ENCODE assay signal across 9 cellular contexts in genomic region chr17:4998027-4998665, GRCh38. TPM values are rescaled to one million over a fixed set of nuclear protein-coding genes. Genes with fewer than 3 reads are reported as not detected.
DNase-seq lines count a peak whose midpoint lies in the region; TF ChIP-seq lines count a peak whose summit lies in the region.
"Had no signal": no experiment of that assay in that cellular context is flagged by ENCODE, and none has a peak within 500 bp of the region (broad histone marks: within the 10 kb centered on the region; RNA-seq: fewer than 3 reads in every experiment).

No MANE protein-coding gene starts in this region.

- H3K36me3 ChIP-seq in HUES6 (ENCODE audit: control insufficient read depth, insufficient read depth, low read length) (peaks cover 22% of the 10 kb centered on the region), smooth muscle cell (ENCODE audit: low read depth) (no peaks in the 10 kb centered on the region)

- peaks cover 17% of the 10 kb centered on the region for H3K4me1 ChIP-seq in HUES6 (ENCODE audit: control insufficient read depth, insufficient read depth, low read length)
- H3K4me1 ChIP-seq in smooth muscle cell (ENCODE audit: low read depth) = peaks cover 13% of the 10 kb centered on the region

- 3% methylated on average over 20 of the region's 55 CpGs for WGBS in smooth muscle cell (ENCODE audit: low lambda C conversion rate)

- peaks cover 16% of the 10 kb centered on the region for H3K79me2 ChIP-seq in smooth muscle cell (ENCODE audit: low read depth)

- peak overlapping the region; percentile 86 for H2AFZ ChIP-seq in smooth muscle cell (ENCODE audit: low read depth)

- TF ChIP-seq CTCF in smooth muscle cell (IDR thresholded peaks at IDR 0.05; ENCODE audit: borderline replicate concordance, insufficient read depth, poor library complexity, severe bottlenecking) = no peak

- peak overlapping the region; percentile 88 for H3K4me2 ChIP-seq in smooth muscle cell

- H3K9ac ChIP-seq in HUES6 (ENCODE audit: low read length) (peak overlapping the region; percentile 81), smooth muscle cell (ENCODE audit: low read depth) (peak overlapping the region; percentile 77)

- H4K20me1 ChIP-seq in smooth muscle cell (ENCODE audit: low read depth) = peaks cover 21% of the 10 kb centered on the region

- H3K27ac ChIP-seq in HUES6 (ENCODE audit: low read depth, low read length) (peak overlapping the region; percentile 71; the same call in 1 of the 2 replicates), smooth muscle cell (ENCODE audit: low read depth) (no peak overlapping the region)

- H3K4me3 ChIP-seq in HUES6 (ENCODE audit: low read depth, low read length) (peak overlapping the region; percentile 100), smooth muscle cell (peak overlapping the region; percentile 98)

- H3K9me3 ChIP-seq in HUES6 (ENCODE audit: control insufficient read depth, insufficient read depth, low read depth, low read length) (no peaks in the 10 kb centered on the region), smooth muscle cell (replicated peaks; ENCODE audit: low read depth) (no peaks in the 10 kb centered on the region)

- H3K27me3 ChIP-seq in HUES6 (ENCODE audit: control insufficient read depth, insufficient read depth, low read length) (peaks cover 10% of the 10 kb centered on the region; the same call in 1 of the 2 replicates), smooth muscle cell (ENCODE audit: low read depth) (no peaks in the 10 kb centered on the region)

- no peaks in the 10 kb centered on the region for H3F3A ChIP-seq in smooth muscle cell (ENCODE audit: low read depth)

- DNase-seq in stimulated activated CD4-positive, alpha-beta T cell treated with anti-CD3 and anti-CD28 coated beads, Interleukin-4, amount 100 ng/mL, for 24 hours = peak; percentile 36
- DNase-seq in stimulated activated CD4-positive, alpha-beta T cell treated with anti-CD3 and anti-CD28 coated beads, Interleukin-2, amount 100 ng/mL, for 48 hours = no peak
- DNase-seq in astrocyte of the hippocampus (ENCODE audit: low read depth, low spot score) (peak; percentile 20), iPS-NIHi11 (ENCODE audit: low spot score) (peak; percentile 87), smooth muscle cell (lab: John Stamatoyannopoulos, UW; ENCODE audit: unreplicated experiment) (peak; percentile 40), DMS 273 treated with DMSO at 0.1 percent for 48 hours (lab: John Stamatoyannopoulos, UW) (no peak), NCI-H2029 treated with DMSO at 0.1 percent for 48 hours (lab: John Stamatoyannopoulos, UW) (no peak)

RNA-seq across cellular contexts. Expression of gene KIF1C, which starts 0.4 kb away (rescaled TPM):
- total RNA-seq in smooth muscle cell = 20.9 and 22.3 TPM in 2 replicates
- 36.2 and 52.3 TPM in 2 replicates for polyA plus RNA-seq in smooth muscle cell

RNA-seq across cellular contexts. Expression of gene INCA1, which starts 0.8 kb away (rescaled TPM):
- total RNA-seq in smooth muscle cell = 0.36 TPM in 1 of 2 replicates, not detected in the other
- polyA plus RNA-seq in smooth muscle cell = 1.4 TPM in 2 replicates

RNA-seq across cellular contexts. Expression of gene CAMTA2, which starts 10.7 kb away (rescaled TPM):
- 5.1 and 11.8 TPM in 2 replicates for total RNA-seq in smooth muscle cell
- polyA plus RNA-seq in smooth muscle cell = 26.2 and 33.0 TPM in 2 replicates

RNA-seq across cellular contexts. Expression of gene SPAG7, which starts 30.5 kb away (rescaled TPM):
- total RNA-seq in smooth muscle cell = 59.8 and 70.7 TPM in 2 replicates
- polyA plus RNA-seq in smooth muscle cell = 187 and 192 TPM in 2 replicates

RNA-seq across cellular contexts. Expression of gene SLC52A1, which starts 37.1 kb away (rescaled TPM):
- total RNA-seq in smooth muscle cell = 0.31 and 1.7 TPM in 2 replicates
- 0.21 and 0.31 TPM in 2 replicates for polyA plus RNA-seq in smooth muscle cell
- total RNA-seq: glomerular endothelial cell had no signal

Comparison
In these comparisons a context has a peak if more than half of its experiments do, and no peak if none do; other contexts are left out.
1. DNase-seq: peak in stimulated activated CD4-positive, alpha-beta T cell treated with anti-CD3 and anti-CD28 coated beads, Interleukin-4, amount 100 ng/mL, for 24 hours (single experiment), astrocyte of the hippocampus (single experiment), iPS-NIHi11 (single experiment) and smooth muscle cell (single experiment); none in stimulated activated CD4-positive, alpha-beta T cell treated with anti-CD3 and anti-CD28 coated beads, Interleukin-2, amount 100 ng/mL, for 48 hours (0 of 2), DMS 273 treated with DMSO at 0.1 percent for 48 hours (single experiment) and NCI-H2029 treated with DMSO at 0.1 percent for 48 hours (single experiment).